Comparison of ENCODE assay signal across 1 cellular context in the genomic region with DNA sequence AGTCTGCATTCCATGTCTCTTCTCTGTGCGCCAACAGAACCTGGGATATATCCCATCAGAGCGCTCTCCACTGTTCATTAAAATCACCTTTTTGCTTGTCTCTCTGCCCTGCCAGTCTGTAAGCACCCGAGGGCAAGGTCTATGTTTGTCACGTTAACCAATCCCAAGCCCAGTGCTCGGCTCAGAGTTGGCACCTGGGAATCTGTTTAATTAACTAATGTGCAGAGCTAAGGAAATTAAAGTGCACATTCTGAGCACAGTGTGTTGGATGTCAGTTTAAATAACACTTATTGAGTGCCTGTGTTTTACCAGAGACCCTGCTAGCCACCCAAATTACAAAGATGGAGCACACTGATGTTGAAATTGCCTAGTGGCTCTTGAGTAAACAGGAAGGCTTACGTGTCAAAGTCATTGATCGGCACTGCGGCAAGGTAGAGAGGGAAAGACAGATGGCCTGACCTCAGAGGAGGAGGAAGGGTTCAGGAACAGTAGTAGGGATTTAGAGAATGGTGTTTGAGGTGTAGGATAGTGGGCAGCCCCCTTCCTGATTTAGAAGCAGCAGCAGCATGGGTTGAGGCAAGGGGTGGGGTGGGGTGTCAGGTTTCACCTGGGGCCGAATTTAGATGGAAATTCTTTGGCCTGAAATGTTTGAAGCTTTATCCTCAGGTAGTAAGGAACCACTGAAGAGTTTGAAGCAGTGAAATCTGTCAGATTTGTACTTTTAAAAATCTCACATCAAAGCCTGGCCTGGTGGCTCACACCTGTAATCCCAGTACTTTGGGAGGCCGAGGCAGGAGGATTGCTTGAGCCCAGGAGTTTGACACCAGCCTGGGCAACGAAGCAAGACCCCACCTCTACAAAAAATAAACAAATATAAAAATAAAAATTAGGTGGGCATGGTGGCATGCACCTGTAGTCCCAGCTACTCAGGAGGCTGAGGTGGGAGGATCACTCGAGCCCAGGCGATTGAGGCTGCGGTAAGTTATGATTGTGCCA.
TF ChIP-seq lines count a peak whose summit lies in the region.

No MANE protein-coding gene starts in this region.

TF ChIP-seq in HepG2, 621 proteins besides CTCF, POLR2A, EP300 and RAD21 (continued from another document and continues in another):
- TF ChIP-seq NFIB (CRISPR knock-in tag; IDR thresholded peaks at IDR 0.05; ENCODE audit: borderline replicate concordance) (no peak), ZSCAN25 (CRISPR knock-in tag; IDR thresholded peaks at IDR 0.05) (peak; percentile 58; the same call in 1 of the 2 replicates), SMC3 (IDR thresholded peaks at IDR 0.05; ENCODE audit: low read length) (no peak), GPBP1L1 (CRISPR knock-in tag; IDR thresholded peaks at IDR 0.05) (no peak), KAT7 (CRISPR knock-in tag; IDR thresholded peaks at IDR 0.05; ENCODE audit: borderline replicate concordance) (peak; percentile 62; the same call in 1 of the 2 replicates), PBX2 (CRISPR knock-in tag; IDR thresholded peaks at IDR 0.05) (no peak), GATAD1 (CRISPR knock-in tag; IDR thresholded peaks at IDR 0.05) (peak; percentile 64), ZNF749 (CRISPR knock-in tag; IDR thresholded peaks at IDR 0.05; ENCODE audit: borderline replicate concordance) (peak; percentile 64; the same call in 1 of the 2 replicates), ZBTB34 (CRISPR knock-in tag; IDR thresholded peaks at IDR 0.05) (peak; percentile 85; the same call in 1 of the 2 replicates), TEAD3 (CRISPR knock-in tag; optimal IDR thresholded peaks at IDR 0.05; ENCODE audit: borderline replicate concordance) (peak; percentile 47), SMAD3 (CRISPR knock-in tag; IDR thresholded peaks at IDR 0.05) (no peak; the same call in 1 of the 2 replicates), FOXA1 (IDR thresholded peaks at IDR 0.05) (peak; percentile 85), FOXA1 (CRISPR knock-in tag; IDR thresholded peaks at IDR 0.05) (peak; percentile 99), MEF2D (CRISPR knock-in tag; IDR thresholded peaks at IDR 0.05) (peak; percentile 92; the same call in 1 of the 2 replicates), MAFK (conservative IDR thresholded peaks at IDR 0.05 in 1 of 2, IDR thresholded peaks at IDR 0.05 in 1 of 2; ENCODE audit: low read length in 2 of 2) (no peak), ZNF557 (CRISPR knock-in tag; IDR thresholded peaks at IDR 0.05) (peak; percentile 55; the same call in 1 of the 2 replicates), ZNF558 (CRISPR knock-in tag; IDR thresholded peaks at IDR 0.05; ENCODE audit: borderline replicate concordance) (peak; percentile 68; the same call in 1 of the 2 replicates), RXRB (CRISPR knock-in tag; IDR thresholded peaks at IDR 0.05; ENCODE audit: borderline replicate concordance) (peak; percentile 89), KLF13 (CRISPR knock-in tag; IDR thresholded peaks at IDR 0.05) (no peak), POLR2G (IDR thresholded peaks at IDR 0.05; ENCODE audit: low read depth, low read length) (peak; percentile 62), IKZF4 (CRISPR knock-in tag; IDR thresholded peaks at IDR 0.05; ENCODE audit: borderline replicate concordance, low read depth, not compliant biosample characterization) (peak; percentile 48), ZNF572 (CRISPR knock-in tag; IDR thresholded peaks at IDR 0.05) (no peak), ZNF605 (CRISPR knock-in tag; IDR thresholded peaks at IDR 0.05) (peak; percentile 78), RERE (CRISPR knock-in tag; IDR thresholded peaks at IDR 0.05; ENCODE audit: low read depth) (peak; percentile 88), ATF3 (CRISPR knock-in tag; IDR thresholded peaks at IDR 0.05) (peak; percentile 66; the same call in 1 of the 2 replicates), ZMYM3 (CRISPR knock-in tag; IDR thresholded peaks at IDR 0.05) (peak; percentile 97), KLF16 (CRISPR knock-in tag; IDR thresholded peaks at IDR 0.05) (peak in 1 of 2 experiments; percentile 72; a peak in 1 of 4 replicates), ZBTB7A (CRISPR knock-in tag; IDR thresholded peaks at IDR 0.05) (peak; percentile 86; the same call in 1 of the 2 replicates), ZNF703 (CRISPR knock-in tag; IDR thresholded peaks at IDR 0.05; ENCODE audit: borderline replicate concordance) (peak; percentile 19; the same call in 1 of the 2 replicates), ZNF589 (CRISPR knock-in tag; conservative IDR thresholded peaks at IDR 0.05) (no peak), GATA4 (IDR thresholded peaks at IDR 0.05; ENCODE audit: borderline replicate concordance, low read depth) (peak; percentile 22; the same call in 1 of the 2 replicates), SP5 (CRISPR knock-in tag; IDR thresholded peaks at IDR 0.05; ENCODE audit: borderline replicate concordance, low read depth) (peak; percentile 60; the same call in 1 of the 2 replicates)
- TF ChIP-seq, protein P1, sequence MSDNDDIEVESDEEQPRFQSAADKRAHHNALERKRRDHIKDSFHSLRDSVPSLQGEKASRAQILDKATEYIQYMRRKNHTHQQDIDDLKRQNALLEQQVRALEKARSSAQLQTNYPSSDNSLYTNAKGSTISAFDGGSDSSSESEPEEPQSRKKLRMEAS (IDR thresholded peaks at IDR 0.05) = peak; percentile 85
- TF ChIP-seq, protein P2, sequence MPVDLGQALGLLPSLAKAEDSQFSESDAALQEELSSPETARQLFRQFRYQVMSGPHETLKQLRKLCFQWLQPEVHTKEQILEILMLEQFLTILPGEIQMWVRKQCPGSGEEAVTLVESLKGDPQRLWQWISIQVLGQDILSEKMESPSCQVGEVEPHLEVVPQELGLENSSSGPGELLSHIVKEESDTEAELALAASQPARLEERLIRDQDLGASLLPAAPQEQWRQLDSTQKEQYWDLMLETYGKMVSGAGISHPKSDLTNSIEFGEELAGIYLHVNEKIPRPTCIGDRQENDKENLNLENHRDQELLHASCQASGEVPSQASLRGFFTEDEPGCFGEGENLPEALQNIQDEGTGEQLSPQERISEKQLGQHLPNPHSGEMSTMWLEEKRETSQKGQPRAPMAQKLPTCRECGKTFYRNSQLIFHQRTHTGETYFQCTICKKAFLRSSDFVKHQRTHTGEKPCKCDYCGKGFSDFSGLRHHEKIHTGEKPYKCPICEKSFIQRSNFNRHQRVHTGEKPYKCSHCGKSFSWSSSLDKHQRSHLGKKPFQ (CRISPR knock-in tag; IDR thresholded peaks at IDR 0.05; ENCODE audit: insufficient replicate concordance) = peak; percentile 77
- TF ChIP-seq, protein P3, sequence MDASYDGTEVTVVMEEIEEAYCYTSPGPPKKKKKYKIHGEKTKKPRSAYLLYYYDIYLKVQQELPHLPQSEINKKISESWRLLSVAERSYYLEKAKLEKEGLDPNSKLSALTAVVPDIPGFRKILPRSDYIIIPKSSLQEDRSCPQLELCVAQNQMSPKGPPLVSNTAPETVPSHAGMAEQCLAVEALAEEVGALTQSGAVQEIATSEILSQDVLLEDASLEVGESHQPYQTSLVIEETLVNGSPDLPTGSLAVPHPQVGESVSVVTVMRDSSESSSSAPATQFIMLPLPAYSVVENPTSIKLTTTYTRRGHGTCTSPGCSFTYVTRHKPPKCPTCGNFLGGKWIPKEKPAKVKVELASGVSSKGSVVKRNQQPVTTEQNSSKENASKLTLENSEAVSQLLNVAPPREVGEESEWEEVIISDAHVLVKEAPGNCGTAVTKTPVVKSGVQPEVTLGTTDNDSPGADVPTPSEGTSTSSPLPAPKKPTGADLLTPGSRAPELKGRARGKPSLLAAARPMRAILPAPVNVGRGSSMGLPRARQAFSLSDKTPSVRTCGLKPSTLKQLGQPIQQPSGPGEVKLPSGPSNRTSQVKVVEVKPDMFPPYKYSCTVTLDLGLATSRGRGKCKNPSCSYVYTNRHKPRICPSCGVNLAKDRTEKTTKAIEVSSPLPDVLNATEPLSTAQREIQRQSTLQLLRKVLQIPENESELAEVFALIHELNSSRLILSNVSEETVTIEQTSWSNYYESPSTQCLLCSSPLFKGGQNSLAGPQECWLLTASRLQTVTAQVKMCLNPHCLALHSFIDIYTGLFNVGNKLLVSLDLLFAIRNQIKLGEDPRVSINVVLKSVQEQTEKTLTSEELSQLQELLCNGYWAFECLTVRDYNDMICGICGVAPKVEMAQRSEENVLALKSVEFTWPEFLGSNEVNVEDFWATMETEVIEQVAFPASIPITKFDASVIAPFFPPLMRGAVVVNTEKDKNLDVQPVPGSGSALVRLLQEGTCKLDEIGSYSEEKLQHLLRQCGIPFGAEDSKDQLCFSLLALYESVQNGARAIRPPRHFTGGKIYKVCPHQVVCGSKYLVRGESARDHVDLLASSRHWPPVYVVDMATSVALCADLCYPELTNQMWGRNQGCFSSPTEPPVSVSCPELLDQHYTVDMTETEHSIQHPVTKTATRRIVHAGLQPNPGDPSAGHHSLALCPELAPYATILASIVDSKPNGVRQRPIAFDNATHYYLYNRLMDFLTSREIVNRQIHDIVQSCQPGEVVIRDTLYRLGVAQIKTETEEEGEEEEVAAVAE (CRISPR knock-in tag; IDR thresholded peaks at IDR 0.05; ENCODE audit: borderline replicate concordance) = peak; percentile 80
- TF ChIP-seq, protein P4, sequence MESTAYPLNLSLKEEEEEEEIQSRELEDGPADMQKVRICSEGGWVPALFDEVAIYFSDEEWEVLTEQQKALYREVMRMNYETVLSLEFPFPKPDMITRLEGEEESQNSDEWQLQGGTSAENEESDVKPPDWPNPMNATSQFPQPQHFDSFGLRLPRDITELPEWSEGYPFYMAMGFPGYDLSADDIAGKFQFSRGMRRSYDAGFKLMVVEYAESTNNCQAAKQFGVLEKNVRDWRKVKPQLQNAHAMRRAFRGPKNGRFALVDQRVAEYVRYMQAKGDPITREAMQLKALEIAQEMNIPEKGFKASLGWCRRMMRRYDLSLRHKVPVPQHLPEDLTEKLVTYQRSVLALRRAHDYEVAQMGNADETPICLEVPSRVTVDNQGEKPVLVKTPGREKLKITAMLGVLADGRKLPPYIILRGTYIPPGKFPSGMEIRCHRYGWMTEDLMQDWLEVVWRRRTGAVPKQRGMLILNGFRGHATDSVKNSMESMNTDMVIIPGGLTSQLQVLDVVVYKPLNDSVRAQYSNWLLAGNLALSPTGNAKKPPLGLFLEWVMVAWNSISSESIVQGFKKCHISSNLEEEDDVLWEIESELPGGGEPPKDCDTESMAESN (CRISPR knock-in tag; conservative IDR thresholded peaks at IDR 0.05) = peak; percentile 82
